In genomic region chr16:49520684-49521083, GRCh38 we compare ENCODE assay signal across 1 cellular context.
TF ChIP-seq lines count a peak whose summit lies in the region.

No MANE protein-coding gene starts in this region.

TF ChIP-seq in GM12878, 131 proteins besides CTCF, POLR2A, EP300 and RAD21 (continued from another document):
- TF ChIP-seq CUX1 (IDR thresholded peaks at IDR 0.05; ENCODE audit: insufficient replicate concordance, low read depth, low read length) (no peak), SREBF2 (IDR thresholded peaks at IDR 0.05; ENCODE audit: low read length) (no peak), E2F8 (IDR thresholded peaks at IDR 0.05; ENCODE audit: low read depth, partially characterized antibody) (no peak), ESRRA (IDR thresholded peaks at IDR 0.05; ENCODE audit: low read length) (no peak), ZNF217 (IDR thresholded peaks at IDR 0.05) (no peak), NR2C1 (IDR thresholded peaks at IDR 0.05) (no peak)
